22 cellular contexts compared by ENCODE assay signal in the genomic region with DNA sequence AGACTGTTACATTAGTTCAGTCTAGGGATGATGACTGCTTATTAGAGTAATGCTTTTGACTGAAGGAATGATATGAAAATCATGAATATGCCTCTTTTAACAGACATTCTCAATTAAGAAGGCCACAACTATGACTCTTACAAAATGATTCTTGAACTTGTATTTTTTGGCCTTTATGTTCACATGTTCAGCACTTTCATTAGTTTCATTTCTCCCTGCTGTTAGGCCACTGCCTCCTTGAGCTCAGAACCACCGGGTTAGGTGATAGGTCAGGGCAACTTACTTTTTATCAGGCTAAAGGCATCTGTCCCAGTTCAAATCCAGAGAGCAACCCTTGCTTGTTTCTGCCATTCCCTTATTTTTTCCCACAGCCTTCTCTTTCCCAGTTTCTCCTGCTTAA.
DNase-seq lines count a peak whose midpoint lies in the region; ATAC-seq and TF ChIP-seq lines count a peak whose summit lies in the region.
"Had no signal": no experiment of that assay in that cellular context is flagged by ENCODE, and none has a peak within 500 bp of the region (broad histone marks: within the 10 kb centered on the region; RNA-seq: fewer than 3 reads in every experiment).

No MANE protein-coding gene starts in this region.

- ATAC-seq in left lobe of liver: peak; percentile 46
- no peak for ATAC-seq in activated naive CD4-positive, alpha-beta T cell treated with anti-CD3 and anti-CD28 coated beads, Interleukin-2, amount 50 U/mL, for 72 hours
- ATAC-seq: stimulated activated effector memory CD8-positive, alpha-beta T cell treated with anti-CD3 and anti-CD28 coated beads, Interleukin-12 subunit alpha, Interleukin-12 subunit beta, amount 100 ng/mL, for 72 hours; T-helper 17 cell had no signal

- no TSS peak for BruUV-seq in Calu3 (replicated peaks; lab: Mats Ljungman, UMichigan)

- H3K4me1 ChIP-seq in skeletal muscle tissue (ENCODE audit: control insufficient read depth in 3 of 3, insufficient read depth in 3 of 3, low read length in 3 of 3): no peaks in the 10 kb centered on the region
- H3K4me1 ChIP-seq: SJSA1, testis had no signal

- no peaks in the 10 kb centered on the region for H3K9me3 Mint-ChIP-seq in Calu3 (ENCODE audit: low read depth, unreplicated experiment)
- H3K9me3 Mint-ChIP-seq in activated naive CD4-positive, alpha-beta T cell treated with anti-CD3 and anti-CD28 coated beads, Interleukin-2, amount 50 U/mL, for 72 hours: no peaks in the 10 kb centered on the region
- H3K9me3 Mint-ChIP-seq: activated T-helper 2 cell treated with anti-CD3 and anti-CD28 coated beads, Interferon-gamma antibody, Interleukin-2, Interleukin-4, amounts not matched to agents 10 μg/mL and 5 μg/mL and 100 μg/mL, durations not matched to agents 14 hours and 24 hours and 36 hours; stimulated activated effector memory CD8-positive, alpha-beta T cell treated with anti-CD3 and anti-CD28 coated beads, Interleukin-12 subunit alpha, Interleukin-12 subunit beta, amount 100 ng/mL, for 72 hours had no signal

- no peak overlapping the region for H3K4me3 ChIP-seq in skeletal muscle tissue (ENCODE audit: low read length in 3 of 3)
- H3K4me3 ChIP-seq: hepatocyte, ovary, SJSA1, testis had no signal

- peak overlapping the region; percentile 55 for H3K27ac ChIP-seq in skeletal muscle tissue (ENCODE audit: low read depth, low read length)
- H3K27ac ChIP-seq: hepatocyte, ovary, SJSA1, testis, WERI-Rb-1 had no signal

- CTCF ChIA-PET in Calu3 (lab: Charles Lee): no interaction called here
- CTCF ChIA-PET in HEK293T (lab: Yijun Ruan, JAX): no interaction called here

- DNase-seq in Calu3 (no peak), OCI-M1 (lab: John Stamatoyannopoulos, UW) (peak; percentile 6), left lobe of liver (ENCODE audit: low spot score) (no peak), NCI-H1105 (lab: John Stamatoyannopoulos, UW) (no peak), HEK293T (ENCODE audit: extremely low spot score) (no peak)
- no peak for DNase-seq in activated naive CD4-positive, alpha-beta T cell treated with anti-CD3 and anti-CD28 coated beads, Interleukin-2, amount 50 U/mL, for 72 hours (ENCODE audit: low spot score in 2 of 2)
- DNase-seq: activated CD4-positive, alpha-beta T cell treated with anti-CD3 and anti-CD28 coated beads, Interleukin-2, amount 50 U/mL, for 1 hour; DND-41; foreskin melanocyte; HCEC 1CT; naive B cell; NCI-H2081 treated with DMSO at 0.1 percent for 48 hours; NCI-H510A; ovary; T-helper 17 cell; testis; WERI-Rb-1 had no signal

- TF ChIP-seq CTCF in Calu3 (IDR thresholded peaks at IDR 0.05; ENCODE audit: unreplicated experiment): no peak

- H3K4me1 Mint-ChIP-seq in Calu3 (ENCODE audit: low read depth, unreplicated experiment): peaks cover 52% of the 10 kb centered on the region
- H3K4me1 Mint-ChIP-seq: naive B cell; stimulated activated effector memory CD8-positive, alpha-beta T cell treated with anti-CD3 and anti-CD28 coated beads, Interleukin-12 subunit alpha, Interleukin-12 subunit beta, amount 100 ng/mL, for 72 hours; T-helper 17 cell had no signal

- no peak overlapping the region for H3K4me3 Mint-ChIP-seq in Calu3 (ENCODE audit: low read depth, unreplicated experiment)
- H3K4me3 Mint-ChIP-seq: naive B cell; stimulated activated effector memory CD8-positive, alpha-beta T cell treated with anti-CD3 and anti-CD28 coated beads, Interleukin-12 subunit alpha, Interleukin-12 subunit beta, amount 100 ng/mL, for 72 hours; T-helper 17 cell had no signal

- H3K9ac ChIP-seq in skeletal muscle tissue (ENCODE audit: low read depth in 1 of 3, low read length in 3 of 3): no peak overlapping the region

- H3K27me3 Mint-ChIP-seq in Calu3 (ENCODE audit: unreplicated experiment): no peaks in the 10 kb centered on the region

- POLR2A ChIA-PET in HEK293T (lab: Yijun Ruan, JAX): no interaction called here

- no peaks in the 10 kb centered on the region for H3K9me3 ChIP-seq in skeletal muscle tissue (ENCODE audit: control insufficient read depth in 3 of 3, low read length in 3 of 3)
- H3K9me3 ChIP-seq: ovary, SJSA1, testis had no signal

- no peaks in the 10 kb centered on the region for H3K36me3 Mint-ChIP-seq in Calu3 (ENCODE audit: insufficient read depth, unreplicated experiment)
- H3K36me3 Mint-ChIP-seq in activated naive CD4-positive, alpha-beta T cell treated with anti-CD3 and anti-CD28 coated beads, Interleukin-2, amount 50 U/mL, for 72 hours: no peaks in the 10 kb centered on the region
- H3K36me3 Mint-ChIP-seq: stimulated activated effector memory CD8-positive, alpha-beta T cell treated with anti-CD3 and anti-CD28 coated beads, Interleukin-12 subunit alpha, Interleukin-12 subunit beta, amount 100 ng/mL, for 72 hours had no signal

- no peaks in the 10 kb centered on the region for H3K36me3 ChIP-seq in skeletal muscle tissue (ENCODE audit: control insufficient read depth in 3 of 3, insufficient read depth in 3 of 3, low read length in 3 of 3)
- H3K36me3 ChIP-seq: ovary, SJSA1, WERI-Rb-1 had no signal

- intact Hi-C loops in Calu3 (cut with micrococcal nuclease; ENCODE audit: unreplicated experiment): no loop called here

- H3K27me3 ChIP-seq in skeletal muscle tissue (ENCODE audit: control insufficient read depth in 3 of 3, insufficient read depth in 3 of 3, low read length in 3 of 3): no peaks in the 10 kb centered on the region
- H3K27me3 ChIP-seq: hepatocyte, ovary, SJSA1, testis had no signal

- peak overlapping the region; percentile 8 for H3K27ac Mint-ChIP-seq in Calu3 (ENCODE audit: unreplicated experiment)
- no peak overlapping the region for H3K27ac Mint-ChIP-seq in activated naive CD4-positive, alpha-beta T cell treated with anti-CD3 and anti-CD28 coated beads, Interleukin-2, amount 50 U/mL, for 72 hours
- H3K27ac Mint-ChIP-seq: activated T-helper 2 cell treated with anti-CD3 and anti-CD28 coated beads, Interferon-gamma antibody, Interleukin-2, Interleukin-4, amounts not matched to agents 10 μg/mL and 5 μg/mL and 100 μg/mL, durations not matched to agents 14 hours and 24 hours and 36 hours; naive B cell; stimulated activated effector memory CD8-positive, alpha-beta T cell treated with anti-CD3 and anti-CD28 coated beads, Interleukin-12 subunit alpha, Interleukin-12 subunit beta, amount 100 ng/mL, for 72 hours; T-helper 17 cell had no signal

TF ChIP-seq in HEK293T, 16 proteins besides CTCF, POLR2A, EP300 and RAD21:
- TF ChIP-seq FOXA1 (IDR thresholded peaks at IDR 0.05) (no peak), FOXM1 (IDR thresholded peaks at IDR 0.05; ENCODE audit: borderline replicate concordance) (no peak), ARNT (IDR thresholded peaks at IDR 0.05) (no peak), LEF1 (IDR thresholded peaks at IDR 0.05; ENCODE audit: borderline replicate concordance) (no peak), TARDBP (IDR thresholded peaks at IDR 0.05) (no peak), L3MBTL2 (conservative IDR thresholded peaks at IDR 0.05) (no peak), NFRKB (IDR thresholded peaks at IDR 0.05) (no peak), HDGF (IDR thresholded peaks at IDR 0.05; ENCODE audit: borderline replicate concordance) (no peak), ELF4 (IDR thresholded peaks at IDR 0.05) (no peak), CTBP1 (IDR thresholded peaks at IDR 0.05; ENCODE audit: borderline replicate concordance) (no peak), SP1 (IDR thresholded peaks at IDR 0.05) (no peak), BHLHE40 (IDR thresholded peaks at IDR 0.05; ENCODE audit: borderline replicate concordance) (no peak), SUZ12 (IDR thresholded peaks at IDR 0.05) (no peak)
- TF ChIP-seq, protein P1, sequence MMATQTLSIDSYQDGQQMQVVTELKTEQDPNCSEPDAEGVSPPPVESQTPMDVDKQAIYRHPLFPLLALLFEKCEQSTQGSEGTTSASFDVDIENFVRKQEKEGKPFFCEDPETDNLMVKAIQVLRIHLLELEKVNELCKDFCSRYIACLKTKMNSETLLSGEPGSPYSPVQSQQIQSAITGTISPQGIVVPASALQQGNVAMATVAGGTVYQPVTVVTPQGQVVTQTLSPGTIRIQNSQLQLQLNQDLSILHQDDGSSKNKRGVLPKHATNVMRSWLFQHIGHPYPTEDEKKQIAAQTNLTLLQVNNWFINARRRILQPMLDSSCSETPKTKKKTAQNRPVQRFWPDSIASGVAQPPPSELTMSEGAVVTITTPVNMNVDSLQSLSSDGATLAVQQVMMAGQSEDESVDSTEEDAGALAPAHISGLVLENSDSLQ (IDR thresholded peaks at IDR 0.05): no peak
